Comparison of ENCODE assay signal across 8 cellular contexts in the genomic region with DNA sequence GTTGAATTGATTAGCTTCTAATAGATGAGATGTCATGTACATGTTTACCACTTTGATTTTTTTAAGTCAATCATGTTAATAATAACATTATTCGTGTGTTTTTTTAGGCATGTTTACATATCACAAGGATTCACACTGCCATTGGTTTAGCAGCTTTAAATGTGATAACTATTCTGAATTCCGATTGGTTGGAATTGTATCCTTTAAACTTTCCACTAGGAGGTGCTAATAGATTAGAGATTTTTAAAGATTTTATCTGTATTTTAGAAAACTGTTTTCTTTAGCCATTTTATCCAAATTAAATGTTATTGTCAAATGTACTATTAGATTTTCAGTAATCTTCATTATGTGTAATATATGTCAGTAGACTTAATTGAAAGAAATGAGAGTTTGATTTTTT.
A peak's percentile ranks its signal among the peaks of the same experiment; 100 is the strongest.
DNase-seq lines count a peak whose midpoint lies in the region; ATAC-seq and TF ChIP-seq lines count a peak whose summit lies in the region.

No MANE protein-coding gene starts in this region.

- no peak overlapping the region for H2AK9ac ChIP-seq in IMR-90 (replicated peaks; ENCODE audit: low read depth, low read length, poor library complexity)

- no peak overlapping the region for H2AK5ac ChIP-seq in IMR-90 (ENCODE audit: low read depth, low read length)

- no peaks in the 10 kb centered on the region for H3K36me3 ChIP-seq in IMR-90 (ENCODE audit: control insufficient read depth, insufficient read depth, low read length)

- H3K27me3 ChIP-seq in IMR-90 (ENCODE audit: control insufficient read depth, insufficient read depth, low read length): no peaks in the 10 kb centered on the region

- H2BK120ac ChIP-seq in IMR-90 (ENCODE audit: low read depth, low read length): no peak overlapping the region

- no peak overlapping the region for H4K5ac ChIP-seq in IMR-90 (ENCODE audit: low read depth, low read length)

- H3K4me2 ChIP-seq in IMR-90 (ENCODE audit: low read depth, low read length): no peak overlapping the region

- no peak overlapping the region for H2BK5ac ChIP-seq in IMR-90 (ENCODE audit: low read depth, low read length, poor library complexity, severe bottlenecking)

- ATAC-seq in IMR-90 (ENCODE audit: low read depth) (no peak), GM21529 (IDR thresholded peaks at IDR 0.05; ENCODE audit: unreplicated experiment) (no peak)

- H2AFZ ChIP-seq in IMR-90 (replicated peaks; ENCODE audit: low read length, poor library complexity): no peak overlapping the region

- H3K56ac ChIP-seq in IMR-90 (ENCODE audit: extremely low read depth, insufficient read depth, low read length): no peak overlapping the region

- in situ Hi-C loops in IMR-90 (cut with MboI; ENCODE audit: low sequenced_read_pairs): no loop called here
- in situ Hi-C loops in astrocyte of the spinal cord (cut with HindIII; ENCODE audit: low sequenced_read_pairs): no loop called here

- no peak overlapping the region for H3K14ac ChIP-seq in IMR-90 (replicated peaks; ENCODE audit: low read depth, low read length)

- no peak overlapping the region for H3K23ac ChIP-seq in IMR-90 (ENCODE audit: low read depth, low read length)

- no peak overlapping the region for H2BK20ac ChIP-seq in IMR-90 (ENCODE audit: low read depth, low read length)

- CTCF ChIA-PET in IMR-90 (lab: Yijun Ruan, JAX): interaction anchor here (0.5 to 2.0 kb wide), 4 partner anchors 59 to 201 kb away, joined by 3 to 9 read pairs (median 5); a partner anchor contains a TSS

- no peaks in the 10 kb centered on the region; a peak in 1 of 4 replicates for H3K79me1 ChIP-seq in IMR-90 (ENCODE audit: low read depth in 1 of 2, low read length in 2 of 2)

- H3K9ac ChIP-seq in IMR-90 (ENCODE audit: low read depth, low read length): no peak overlapping the region

- no peak overlapping the region for H2BK15ac ChIP-seq in IMR-90 (ENCODE audit: low read depth, low read length)

- DNase-seq in AG08396 (ENCODE audit: low spot score): peak; percentile 46
- DNase-seq in IMR-90: peak; percentile 63
- peak; percentile 55 for DNase-seq in astrocyte of the spinal cord (ENCODE audit: low read depth, low spot score)
- peak; percentile 37 for DNase-seq in left kidney (ENCODE audit: low read depth, low spot score)
- no peak for DNase-seq in germinal center (ENCODE audit: low spot score)
- DNase-seq in SIG-M5 treated with dmso at 0.1 percent for 504 hours (lab: John Stamatoyannopoulos, UW; ENCODE audit: unreplicated experiment): no peak
- DNase-seq in activated CD8-positive, alpha-beta memory T cell treated with anti-CD3 and anti-CD28 coated beads, Interleukin-2, amount 50 U/mL, for 4 hours: no peak

- TF ChIP-seq CTCF in IMR-90 (conservative IDR thresholded peaks at IDR 0.05; ENCODE audit: low read depth, low read length) (peak; percentile 57), astrocyte of the spinal cord (IDR thresholded peaks at IDR 0.05; ENCODE audit: low read depth, low read length) (no peak)

- H3K4ac ChIP-seq in IMR-90 (ENCODE audit: low read depth, low read length): no peak overlapping the region

- H3K27ac ChIP-seq in IMR-90 (ENCODE audit: insufficient read depth, low read length): no peak overlapping the region

- no peak overlapping the region for H3K18ac ChIP-seq in IMR-90 (ENCODE audit: low read depth, low read length)

- no peaks in the 10 kb centered on the region for H3K9me1 ChIP-seq in IMR-90 (ENCODE audit: insufficient read depth, low read length)

- TF ChIP-seq RAD21 in IMR-90 (IDR thresholded peaks at IDR 0.05; ENCODE audit: low read length): peak; percentile 54

- H3K9me3 ChIP-seq in IMR-90 (ENCODE audit: control insufficient read depth, insufficient read depth, low read length): no peaks in the 10 kb centered on the region

- no CpG with 5 or more reads among the region's 2 CpGs for WGBS in IMR-90 (ENCODE audit: extremely low coverage in 2 of 2, insufficient read length in 1 of 2), 2 experiments

- H4K8ac ChIP-seq in IMR-90 (ENCODE audit: low read depth in 2 of 2, low read length in 2 of 2): no peak overlapping the region

- peaks cover 3% of the 10 kb centered on the region; the same call in 1 of the 2 replicates for H3K4me1 ChIP-seq in IMR-90 (ENCODE audit: control insufficient read depth, insufficient read depth, low read length)

- dilution Hi-C loops in IMR-90 (cut with HindIII; ENCODE audit: low sequenced_read_pairs, unreplicated experiment): no loop called here

- BruUV-seq in IMR-90 (replicated peaks; lab: Mats Ljungman, UMichigan): no TSS peak

- no peak overlapping the region for H4K91ac ChIP-seq in IMR-90 (ENCODE audit: insufficient read depth, low read depth, low read length)

- H4K20me1 ChIP-seq in IMR-90 (ENCODE audit: insufficient read depth, low read length): no peaks in the 10 kb centered on the region

- intact Hi-C loops in IMR-90 (cut with micrococcal nuclease): loop anchor here (1.0 to 10.0 kb wide), 4 partner anchors 142 to 421 kb away; no protein-coding TSS in a partner anchor

- POLR2A ChIA-PET in IMR-90 (lab: Charles Lee; ENCODE audit: unreplicated experiment): no interaction called here

- TF ChIP-seq POLR2A in IMR-90 (IDR thresholded peaks at IDR 0.05; ENCODE audit: low read depth, low read length): no peak

- H3K4me3 ChIP-seq in IMR-90 (ENCODE audit: insufficient read depth, low read depth, low read length) (no peak overlapping the region), astrocyte of the spinal cord (ENCODE audit: low read depth, low read length) (no peak overlapping the region)

TF ChIP-seq in IMR-90, 13 proteins besides CTCF, POLR2A, EP300 and RAD21:
- TF ChIP-seq RCOR1 (IDR thresholded peaks at IDR 0.05; ENCODE audit: insufficient replicate concordance, low read length) (no peak), SMC3 (IDR thresholded peaks at IDR 0.05; ENCODE audit: low read depth, low read length) (peak; percentile 47; the same call in 1 of the 2 replicates), BHLHE40 (IDR thresholded peaks at IDR 0.05; ENCODE audit: low read depth, low read length) (no peak)

Comparison
In these comparisons a context has a peak if more than half of its experiments do, and no peak if none do; other contexts are left out.
1. DNase-seq: peak in AG08396 (single experiment), IMR-90 (single experiment), astrocyte of the spinal cord (single experiment) and left kidney (single experiment); none in germinal center (single experiment), SIG-M5 treated with dmso at 0.1 percent for 504 hours (single experiment) and activated CD8-positive, alpha-beta memory T cell treated with anti-CD3 and anti-CD28 coated beads, Interleukin-2, amount 50 U/mL, for 4 hours (single experiment).